ENCODE assay signal across 8 cellular contexts in the genomic region with DNA sequence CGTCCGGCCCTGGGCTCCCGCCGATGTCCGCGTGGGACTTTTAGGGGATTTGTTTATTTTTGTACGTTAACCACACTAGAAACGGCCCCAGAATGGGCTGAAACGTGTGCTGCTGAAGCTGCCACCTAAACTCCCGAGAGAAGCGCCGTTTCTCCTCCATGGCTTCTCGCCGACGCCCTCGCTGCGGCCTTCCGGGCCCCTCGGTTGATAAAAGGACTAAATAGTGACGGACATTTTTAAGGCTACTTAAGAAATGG. TPM values are rescaled to one million over a fixed set of nuclear protein-coding genes. Genes with fewer than 3 reads are reported as not detected.
DNase-seq lines count a peak whose midpoint lies in the region; TF ChIP-seq lines count a peak whose summit lies in the region.

No MANE protein-coding gene starts in this region.

- no peaks in the 10 kb centered on the region for H3K27me3 Mint-ChIP-seq in activated T-helper 1 cell treated with anti-CD3 and anti-CD28 coated beads, Interleukin-12 subunit alpha, Interleukin-12 subunit beta, Interleukin-2, Interleukin-4 antibody, amounts not matched to agents 30 ng/mL and 10 ng/mL and 1 ng/mL, durations not matched to agents 14 hours and 24 hours and 36 hours (ENCODE audit: insufficient read depth)
- H3K27me3 Mint-ChIP-seq in immature natural killer cell (ENCODE audit: low read depth in 3 of 3) = peaks cover 15 to 25% (median 20%) of the 10 kb centered on the region in 3 donors

- POLR2A ChIA-PET in A673 (lab: Charles Lee; ENCODE audit: low non-redundant PET) = interaction anchor here (1.0 kb wide), 1 partner anchor 57 kb away, joined by 12 read pairs; no protein-coding TSS in a partner anchor

- peak overlapping the region; percentile 88 for H3K27ac ChIP-seq in A673 (ENCODE audit: low read depth, low read length, poor library complexity, severe bottlenecking)
- H3K27ac ChIP-seq in substantia nigra (ENCODE audit: low read depth, low read length, poor library complexity, severe bottlenecking) = peak overlapping the region; percentile 74

- DNase-seq in A673 (ENCODE audit: low spot score) = peak; percentile 52
- no peak for DNase-seq in HAP-1 (ENCODE audit: low spot score in 2 of 2)
- DNase-seq in activated T-helper 1 cell treated with anti-CD3 and anti-CD28 coated beads, Interleukin-12 subunit alpha, Interleukin-12 subunit beta, Interleukin-2, Interleukin-4 antibody, amounts not matched to agents 30 ng/mL and 10 ng/mL and 1 ng/mL, durations not matched to agents 14 hours and 24 hours and 36 hours (ENCODE audit: low spot score) = no peak
- DNase-seq in immature natural killer cell = no peak
- peak in 1 of 49 donors; percentile 44 for DNase-seq in substantia nigra (lab: John Stamatoyannopoulos, UW)
- no peak for DNase-seq in NCI-H2029 (lab: John Stamatoyannopoulos, UW)
- DNase-seq in COLO668 (lab: John Stamatoyannopoulos, UW; ENCODE audit: unreplicated experiment) = no peak
- no peak for DNase-seq in NCI-H1930 (lab: John Stamatoyannopoulos, UW)

- H3K9me3 ChIP-seq in A673 (ENCODE audit: low read depth, low read length, poor library complexity, severe bottlenecking) (no peaks in the 10 kb centered on the region), HAP-1 (peaks cover 9% of the 10 kb centered on the region; the same call in 1 of the 2 replicates)

- intact Hi-C loops in A673 (cut with micrococcal nuclease; ENCODE audit: unreplicated experiment) = loop anchor here (2.0 to 5.0 kb wide), 2 partner anchors 57 to 72 kb away; a partner anchor contains a TSS
- intact Hi-C loops in activated T-helper 1 cell treated with anti-CD3 and anti-CD28 coated beads, Interleukin-12 subunit alpha, Interleukin-12 subunit beta, Interleukin-2, Interleukin-4 antibody, amounts not matched to agents 30 ng/mL and 10 ng/mL and 1 ng/mL, durations not matched to agents 14 hours and 24 hours and 36 hours (cut with micrococcal nuclease) = loop anchor here (1.0 to 2.0 kb wide), 5 partner anchors 49 to 363 kb away; no protein-coding TSS in a partner anchor

- H3K4me3 ChIP-seq in A673 (ENCODE audit: low read depth, low read length, poor library complexity, severe bottlenecking) (peak overlapping the region; percentile 94), HAP-1 (peak overlapping the region; percentile 76)

- H3K36me3 Mint-ChIP-seq in activated T-helper 1 cell treated with anti-CD3 and anti-CD28 coated beads, Interleukin-12 subunit alpha, Interleukin-12 subunit beta, Interleukin-2, Interleukin-4 antibody, amounts not matched to agents 30 ng/mL and 10 ng/mL and 1 ng/mL, durations not matched to agents 14 hours and 24 hours and 36 hours (ENCODE audit: low read depth) = no peaks in the 10 kb centered on the region
- H3K36me3 Mint-ChIP-seq in immature natural killer cell = no peaks in the 10 kb centered on the region

- peak overlapping the region; percentile 87 for H3K4me3 Mint-ChIP-seq in activated T-helper 1 cell treated with anti-CD3 and anti-CD28 coated beads, Interleukin-12 subunit alpha, Interleukin-12 subunit beta, Interleukin-2, Interleukin-4 antibody, amounts not matched to agents 30 ng/mL and 10 ng/mL and 1 ng/mL, durations not matched to agents 14 hours and 24 hours and 36 hours
- H3K4me3 Mint-ChIP-seq in immature natural killer cell = peak overlapping the region; percentile 88 to 93 (median 92)

- BruUV-seq in A673 (replicated peaks; lab: Mats Ljungman, UMichigan) = TSS peak; percentile 69

- H3K36me3 ChIP-seq in A673 (ENCODE audit: insufficient read depth, low read length, poor library complexity, severe bottlenecking) = no peaks in the 10 kb centered on the region
- H3K36me3 ChIP-seq in HAP-1 (replicated peaks) = no peaks in the 10 kb centered on the region

- H3K27ac Mint-ChIP-seq in activated T-helper 1 cell treated with anti-CD3 and anti-CD28 coated beads, Interleukin-12 subunit alpha, Interleukin-12 subunit beta, Interleukin-2, Interleukin-4 antibody, amounts not matched to agents 30 ng/mL and 10 ng/mL and 1 ng/mL, durations not matched to agents 14 hours and 24 hours and 36 hours = peak overlapping the region; percentile 93
- H3K27ac Mint-ChIP-seq in immature natural killer cell = peak overlapping the region; percentile 84 to 96 (median 92)

- TF ChIP-seq CTCF in A673 (conservative IDR thresholded peaks at IDR 0.05; ENCODE audit: low read depth, low read length) = no peak

- no peaks in the 10 kb centered on the region for H3K9me3 Mint-ChIP-seq in activated T-helper 1 cell treated with anti-CD3 and anti-CD28 coated beads, Interleukin-12 subunit alpha, Interleukin-12 subunit beta, Interleukin-2, Interleukin-4 antibody, amounts not matched to agents 30 ng/mL and 10 ng/mL and 1 ng/mL, durations not matched to agents 14 hours and 24 hours and 36 hours
- no peaks in the 10 kb centered on the region for H3K9me3 Mint-ChIP-seq in immature natural killer cell

- CTCF ChIA-PET in A673 (lab: Charles Lee) = interaction anchor here (0.6 kb wide), 1 partner anchor 1106 kb away, joined by 4 read pairs; no protein-coding TSS in a partner anchor

- in situ Hi-C loops in HAP-1 (cut with MboI; ENCODE audit: low sequenced_read_pairs) = no loop called here

- H3K4me1 Mint-ChIP-seq in activated T-helper 1 cell treated with anti-CD3 and anti-CD28 coated beads, Interleukin-12 subunit alpha, Interleukin-12 subunit beta, Interleukin-2, Interleukin-4 antibody, amounts not matched to agents 30 ng/mL and 10 ng/mL and 1 ng/mL, durations not matched to agents 14 hours and 24 hours and 36 hours (ENCODE audit: low read depth) = peaks cover 56% of the 10 kb centered on the region
- H3K4me1 Mint-ChIP-seq in immature natural killer cell = peaks cover 52 to 62% of the 10 kb centered on the region in 2 donors

- H3K27me3 ChIP-seq in A673 (replicated peaks; ENCODE audit: insufficient read depth, low read depth, low read length, poor library complexity) (no peaks in the 10 kb centered on the region), HAP-1 (ENCODE audit: low read depth) (no peaks in the 10 kb centered on the region)

- H3K4me1 ChIP-seq in A673 (ENCODE audit: insufficient read depth, low read length, poor library complexity, severe bottlenecking) = peaks cover 34% of the 10 kb centered on the region
- peaks cover 14% of the 10 kb centered on the region for H3K4me1 ChIP-seq in HAP-1

RNA-seq across cellular contexts. Expression of a gene that starts 0.7 kb away (rescaled TPM):
- 216 and 217 TPM in 2 replicates for total RNA-seq in A673 (2021)
- total RNA-seq in activated T-helper 1 cell treated with anti-CD3 and anti-CD28 coated beads, Interleukin-12 subunit alpha, Interleukin-12 subunit beta, Interleukin-2, Interleukin-4 antibody, amounts not matched to agents 30 ng/mL and 10 ng/mL and 1 ng/mL, durations not matched to agents 14 hours and 24 hours and 36 hours = 46.7 and 48.7 TPM in 2 replicates
- polyA plus RNA-seq in immature natural killer cell = 100 to 1,000 TPM in 1 of 3 donors, 10 to 100 TPM in 2; 67.7 to 103 (median 92.9) TPM

RNA-seq across cellular contexts. Expression of a gene that starts 46.5 kb away (rescaled TPM):
- total RNA-seq in A673 (2021) = 5.0 and 7.4 TPM in 2 replicates
- total RNA-seq in activated T-helper 1 cell treated with anti-CD3 and anti-CD28 coated beads, Interleukin-12 subunit alpha, Interleukin-12 subunit beta, Interleukin-2, Interleukin-4 antibody, amounts not matched to agents 30 ng/mL and 10 ng/mL and 1 ng/mL, durations not matched to agents 14 hours and 24 hours and 36 hours = 292 and 294 TPM in 2 replicates
- 1,000 to 10,000 TPM; 1,416 to 2,161 (median 1,452) TPM for polyA plus RNA-seq in immature natural killer cell

RNA-seq across cellular contexts. Expression of a gene that starts 56.3 kb away (rescaled TPM):
- 124 and 132 TPM in 2 replicates for total RNA-seq in A673 (2021)
- 86.9 and 88.6 TPM in 2 replicates for total RNA-seq in activated T-helper 1 cell treated with anti-CD3 and anti-CD28 coated beads, Interleukin-12 subunit alpha, Interleukin-12 subunit beta, Interleukin-2, Interleukin-4 antibody, amounts not matched to agents 30 ng/mL and 10 ng/mL and 1 ng/mL, durations not matched to agents 14 hours and 24 hours and 36 hours
- 10 to 100 TPM; 85.2 to 95.7 (median 87.4) TPM for polyA plus RNA-seq in immature natural killer cell

Comparison
In these comparisons a context has a peak if more than half of its experiments do, and no peak if none do; other contexts are left out.
1. RNA of a gene that starts 46.5 kb away (total RNA-seq): 292 to 294 TPM in activated T-helper 1 cell treated with anti-CD3 and anti-CD28 coated beads, Interleukin-12 subunit alpha, Interleukin-12 subunit beta, Interleukin-2, Interleukin-4 antibody, amounts not matched to agents 30 ng/mL and 10 ng/mL and 1 ng/mL, durations not matched to agents 14 hours and 24 hours and 36 hours; 5.0 to 7.4 TPM in A673; every median in the first group is over 10 times any median in the second.